1 cellular context compared by ENCODE assay signal in genomic region chr2:44130441-44130840, GRCh38.
A peak's percentile ranks its signal among the peaks of the same experiment; 100 is the strongest.
TF ChIP-seq lines count a peak whose summit lies in the region.

No MANE protein-coding gene starts in this region.

TF ChIP-seq in SK-N-SH, 30 proteins besides CTCF, POLR2A, EP300 and RAD21 (continued from another document):
- TF ChIP-seq FOSL2 (IDR thresholded peaks at IDR 0.05; ENCODE audit: borderline replicate concordance, low read depth), result peak; percentile 26; the same call in 1 of the 2 replicates
- no peak for TF ChIP-seq YY1 (IDR thresholded peaks at IDR 0.05; ENCODE audit: low read depth)
TF ChIP-seq in SK-N-SH: peak in this region for 2.
